Comparison of ENCODE assay signal across 9 cellular contexts in the genomic region with DNA sequence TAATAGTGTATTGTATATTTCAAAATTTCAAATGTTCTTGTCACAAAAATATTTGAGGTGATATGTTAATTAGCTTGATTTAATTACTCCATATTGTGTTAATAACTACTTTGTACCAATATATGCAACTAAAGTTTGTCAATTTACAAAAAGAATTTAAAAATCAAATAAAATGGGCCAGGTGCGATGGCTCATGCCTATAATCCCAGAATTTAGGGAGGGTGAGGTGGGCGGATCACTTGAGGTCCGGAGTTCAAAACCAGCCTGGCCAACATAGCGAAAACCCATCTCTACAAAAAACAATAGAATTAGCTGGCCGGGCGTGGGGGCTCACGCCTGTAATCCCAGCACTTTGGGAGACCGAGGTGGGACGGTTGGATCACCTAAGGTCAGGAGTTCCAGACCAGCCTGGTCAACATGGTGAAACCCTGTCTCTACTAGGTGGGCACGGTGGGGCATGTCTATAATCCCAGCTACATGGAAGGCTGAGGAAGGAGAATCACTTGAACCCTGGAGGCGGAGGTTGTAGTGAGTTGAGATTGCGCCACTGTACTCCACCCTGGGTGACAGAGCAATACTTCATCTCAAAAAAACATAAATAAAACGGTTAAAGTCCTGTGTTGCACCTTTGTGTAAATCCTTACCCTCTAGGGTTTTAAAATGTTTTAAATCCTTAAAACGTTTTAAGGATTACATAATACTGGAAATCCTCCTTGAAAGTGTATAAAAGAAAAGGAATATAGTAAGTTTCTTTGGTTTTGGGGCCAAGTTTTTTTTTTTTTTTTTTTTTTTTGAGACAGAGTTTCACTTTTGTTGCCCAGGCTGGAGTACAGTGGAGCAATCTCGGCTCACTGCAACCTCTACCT. TPM values are rescaled to one million over a fixed set of nuclear protein-coding genes. Genes with fewer than 3 reads are reported as not detected.
DNase-seq lines count a peak whose midpoint lies in the region; ATAC-seq and TF ChIP-seq lines count a peak whose summit lies in the region.
"Had no signal": no experiment of that assay in that cellular context is flagged by ENCODE, and none has a peak within 500 bp of the region (broad histone marks: within the 10 kb centered on the region; RNA-seq: fewer than 3 reads in every experiment).

No MANE protein-coding gene starts in this region.

- H3K4me1 ChIP-seq in OCI-LY7 (ENCODE audit: insufficient read depth, low read length, poor library complexity, severe bottlenecking) (peaks cover 36% of the 10 kb centered on the region), psoas muscle (peaks cover 23% of the 10 kb centered on the region)

- DNase-seq in GM12865 (ENCODE audit: low read depth) (no peak), OCI-LY7 (ENCODE audit: low spot score) (no peak), epithelial cell of proximal tubule (ENCODE audit: low read depth) (no peak), psoas muscle (no peak), left lobe of liver (ENCODE audit: low spot score) (no peak), GM13976 (ENCODE audit: low spot score) (no peak), iPS-NIHi11 (ENCODE audit: low spot score) (no peak)
- DNase-seq: NCI-H526 treated with DMSO at 0.1 percent for 48 hours had no signal

- peak overlapping the region; percentile 99 for H3K4me2 ChIP-seq in OCI-LY7 (ENCODE audit: low read length)

- H3K79me2 ChIP-seq in OCI-LY7 (ENCODE audit: insufficient read depth, low read depth, low read length): peaks cover 67% of the 10 kb centered on the region

- intact Hi-C loops in OCI-LY7 (cut with micrococcal nuclease; ENCODE audit: unreplicated experiment) (loop anchor here (2.0 to 10.0 kb wide), 6 partner anchors 59 to 337 kb away; a partner anchor contains a TSS), psoas muscle (cut with DNase I) (loop anchor here (2.0 to 10.0 kb wide), 5 partner anchors 34 to 287 kb away; a partner anchor contains a TSS)

- no peaks in the 10 kb centered on the region for H3K27me3 ChIP-seq in psoas muscle (ENCODE audit: insufficient read depth in 3 of 3, low read length in 2 of 3)

- H3K4me3 ChIP-seq in GM12865 (ENCODE audit: low read depth, low read length): peak overlapping the region; percentile 83
- peak overlapping the region; percentile 89 for H3K4me3 ChIP-seq in OCI-LY7 (ENCODE audit: low read depth, low read length, poor library complexity, severe bottlenecking)
- peak overlapping the region; percentile 88 for H3K4me3 ChIP-seq in epithelial cell of proximal tubule (ENCODE audit: low read depth, low read length)
- H3K4me3 ChIP-seq in psoas muscle: peak overlapping the region; percentile 74

- no peaks in the 10 kb centered on the region for H3K9me3 ChIP-seq in OCI-LY7 (ENCODE audit: low read length)
- H3K9me3 ChIP-seq in psoas muscle: no peaks in the 10 kb centered on the region

- H3K9me2 ChIP-seq in OCI-LY7 (ENCODE audit: insufficient read depth, low read length): no peaks in the 10 kb centered on the region

- H3K27ac ChIP-seq in OCI-LY7 (ENCODE audit: low read depth, low read length, poor library complexity, severe bottlenecking) (peak overlapping the region; percentile 95), psoas muscle (peak overlapping the region; percentile 90)

- CTCF ChIA-PET in OCI-LY7 (lab: Charles Lee; ENCODE audit: unreplicated experiment): interaction anchor here (0.9 to 1.0 kb wide), 2 partner anchors 93 to 104 kb away, joined by 3 read pairs; no protein-coding TSS in a partner anchor

- peaks cover 18% of the 10 kb centered on the region for H3K36me3 ChIP-seq in OCI-LY7 (ENCODE audit: insufficient read depth, low read length)
- H3K36me3 ChIP-seq in psoas muscle (ENCODE audit: insufficient read depth in 1 of 2, low read depth in 1 of 2): peaks cover 0 to 7% of the 10 kb centered on the region in 2 donors

- in situ Hi-C loops in GM13976 (cut with MboI; ENCODE audit: low sequenced_read_pairs, unreplicated experiment): no loop called here

- WGBS in psoas muscle, 3 donors: 68 to 86% (median 76%) methylated on average over 15 of the region's 15 CpGs

- no TSS peak for BruUV-seq in OCI-LY7 (replicated peaks; lab: Mats Ljungman, UMichigan)

- H2AFZ ChIP-seq in OCI-LY7 (ENCODE audit: low read length): no peak overlapping the region; the same call in 1 of the 2 replicates

- ATAC-seq in psoas muscle (no peak), left lobe of liver (no peak), GM19328 (IDR thresholded peaks at IDR 0.05; ENCODE audit: unreplicated experiment) (no peak)

- POLR2A ChIA-PET in OCI-LY7 (lab: Charles Lee): interaction anchor here (0.6 to 3.8 kb wide), 9 partner anchors 10 to 236 kb away, joined by 3 to 43 read pairs (median 6); a partner anchor contains a TSS

- TF ChIP-seq CTCF in GM12865 (IDR thresholded peaks at IDR 0.05; ENCODE audit: insufficient read depth, low read depth, low read length, missing control alignments) (no peak), OCI-LY7 (conservative IDR thresholded peaks at IDR 0.05; ENCODE audit: low read length) (no peak), epithelial cell of proximal tubule (conservative IDR thresholded peaks at IDR 0.05; ENCODE audit: low read depth, low read length) (no peak), psoas muscle (IDR thresholded peaks at IDR 0.05) (no peak), GM13976 (IDR thresholded peaks at IDR 0.05; ENCODE audit: borderline replicate concordance, control extremely low read depth, extremely low read depth, insufficient read depth, missing control alignments) (no peak)

- peaks cover 8% of the 10 kb centered on the region; the same call in 1 of the 2 replicates for H4K20me1 ChIP-seq in OCI-LY7 (ENCODE audit: insufficient read depth, low read length)

RNA-seq across cellular contexts. Expression of a gene that starts 4.0 kb away (rescaled TPM):
- total RNA-seq in OCI-LY7 (2014; rRNA removed; shearing (Covaris generic)): 160 and 177 TPM in 2 replicates
- total RNA-seq in OCI-LY7 (2022): 40.1 and 60.9 TPM in 2 replicates
- 58.4 and 136 TPM in 2 replicates for total RNA-seq in epithelial cell of proximal tubule
- 100 to 1,000 TPM; 199 to 721 (median 347) TPM for total RNA-seq in psoas muscle
- polyA plus RNA-seq in psoas muscle: 100 to 1,000 TPM in 2 of 3 donors, 10 to 100 TPM in 1; 19.4 to 148 (median 104) TPM
- total RNA-seq in left lobe of liver: 50.8 TPM

RNA-seq across cellular contexts. Expression of a gene that starts 16.2 kb away (rescaled TPM):
- 0.22 and 0.41 TPM in 2 replicates for total RNA-seq in OCI-LY7 (2014; rRNA removed; shearing (Covaris generic))
- total RNA-seq in OCI-LY7 (2022) (0.81 and 2.2 TPM in 2 replicates), epithelial cell of proximal tubule (116 and 139 TPM in 2 replicates), psoas muscle (100 to 1,000 TPM; 241 to 940 (median 407) TPM), left lobe of liver (89.1 TPM)
- 100 to 1,000 TPM in 2 of 3 donors, 10 to 100 TPM in 1; 37.1 to 319 (median 203) TPM for polyA plus RNA-seq in psoas muscle

RNA-seq across cellular contexts. Expression of a gene that starts 16.5 kb away (rescaled TPM):
- total RNA-seq in OCI-LY7 (2014; rRNA removed; shearing (Covaris generic)): 0.19 TPM in 1 of 2 replicates, not detected in the other
- total RNA-seq in OCI-LY7 (2022): 0.15 and 0.49 TPM in 2 replicates
- total RNA-seq in epithelial cell of proximal tubule: 0.29 and 0.35 TPM in 2 replicates
- 1 to 10 TPM; 2.5 to 6.2 (median 4.4) TPM for total RNA-seq in psoas muscle
- polyA plus RNA-seq in psoas muscle: 10 to 100 TPM in 1 of 3 donors, 1 to 10 TPM in 1, under 1 TPM in 1; 0.86 to 23.1 (median 3.3) TPM
- total RNA-seq in left lobe of liver: 0.60 TPM

RNA-seq across cellular contexts. Expression of a gene that starts 24.8 kb away (rescaled TPM):
- total RNA-seq in OCI-LY7 (2014; rRNA removed; shearing (Covaris generic)): 65.2 and 78.4 TPM in 2 replicates
- 78.0 and 82.6 TPM in 2 replicates for total RNA-seq in OCI-LY7 (2022)
- 112 and 157 TPM in 2 replicates for total RNA-seq in epithelial cell of proximal tubule
- total RNA-seq in psoas muscle: 10 to 100 TPM; 19.5 to 42.9 (median 28.7) TPM
- 10 to 100 TPM; 35.3 to 92.1 (median 44.2) TPM for polyA plus RNA-seq in psoas muscle
- total RNA-seq in left lobe of liver: 9.8 TPM

RNA-seq across cellular contexts. Expression of a gene that starts 31.0 kb away (rescaled TPM):
- 5.5 and 7.0 TPM in 2 replicates for total RNA-seq in OCI-LY7 (2014; rRNA removed; shearing (Covaris generic))
- 10.6 and 13.4 TPM in 2 replicates for total RNA-seq in OCI-LY7 (2022)
- 65.2 and 68.6 TPM in 2 replicates for total RNA-seq in epithelial cell of proximal tubule
- 10 to 100 TPM; 14.2 to 20.6 (median 18.6) TPM for total RNA-seq in psoas muscle
- 10 to 100 TPM; 25.2 to 39.8 (median 29.4) TPM for polyA plus RNA-seq in psoas muscle
- 20.1 TPM for total RNA-seq in left lobe of liver

Comparison
In these comparisons a context has a peak if more than half of its experiments do, and no peak if none do; other contexts are left out.
1. RNA of a gene that starts 16.2 kb away (total RNA-seq): 241 to 940 TPM in psoas muscle, 116 to 139 TPM in epithelial cell of proximal tubule and 89.1 TPM in left lobe of liver (single experiment); 0.22 to 2.2 TPM in OCI-LY7; every median in the first group is over 10 times any median in the second.
2. Peak in every context shown above with its lines, with median percentiles within 50 percentile points of each other: H3K4me3 ChIP-seq.